27 cellular contexts compared by ENCODE assay signal in the genomic region with DNA sequence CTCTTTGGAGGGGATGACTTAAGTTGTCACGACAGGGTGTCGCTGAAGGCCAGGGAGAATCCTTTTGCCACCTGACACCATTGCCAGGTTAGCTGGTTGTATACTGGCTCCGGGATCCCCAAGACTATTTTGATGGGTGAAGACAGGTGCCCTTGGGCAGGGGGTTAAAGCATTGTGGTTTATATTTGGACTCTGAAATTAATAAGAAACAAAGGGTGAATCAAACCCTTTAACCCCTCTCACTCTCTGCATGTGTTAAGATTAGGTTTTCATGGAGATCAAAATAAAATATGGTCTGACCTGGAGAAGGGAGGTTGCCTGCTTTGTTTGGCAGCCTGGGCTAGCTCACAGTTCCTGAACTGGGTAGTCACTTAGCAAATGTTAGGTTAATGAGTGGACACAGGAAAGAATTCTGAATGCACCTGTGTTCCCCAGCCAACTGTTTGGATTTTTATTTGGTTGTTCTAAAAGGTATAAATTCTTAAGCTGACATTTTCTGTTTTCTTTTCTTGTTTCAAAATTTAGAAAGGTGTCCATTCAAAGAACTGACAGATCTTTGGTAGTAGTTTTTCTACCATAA.
"Had no signal": no experiment of that assay in that cellular context is flagged by ENCODE, and none has a peak within 500 bp of the region (broad histone marks: within the 10 kb centered on the region; RNA-seq: fewer than 3 reads in every experiment).

No MANE protein-coding gene starts in this region.

- H3K9me3 ChIP-seq: esophagus muscularis mucosa, gastroesophageal sphincter, heart left ventricle, left ventricle myocardium inferior, lower lobe of right lung, prostate gland, right atrium auricular region, spleen, thoracic aorta, transverse colon, upper lobe of right lung, uterus had no signal

- H3K36me3 ChIP-seq: esophagus muscularis mucosa, gastroesophageal sphincter, heart left ventricle, left ventricle myocardium inferior, lower lobe of right lung, neural progenitor cell, prostate gland, right atrium auricular region, spleen, thoracic aorta, transverse colon, upper lobe of right lung, uterus had no signal

- H3K27me3 ChIP-seq: esophagus muscularis mucosa, heart left ventricle, hepatocyte, neural progenitor cell, right atrium auricular region, transverse colon, upper lobe of right lung, uterus had no signal

- H3K36me3 Mint-ChIP-seq: naive B cell; natural killer cell treated with Interleukin-12 subunit alpha and Interleukin-12 subunit beta and Interleukin-15 and Interleukin-18, amount 100 ng/mL, for 72 hours; neural progenitor cell; stimulated activated memory B cell treated with anti-CD40 and anti-IgM and Interleukin-4, amounts not matched to agents 10 μg/mL and 1 μg/mL and 100 μg/mL, for 72 hours had no signal

- H3K4me3 Mint-ChIP-seq: naive B cell; natural killer cell treated with Interleukin-12 subunit alpha and Interleukin-12 subunit beta and Interleukin-15 and Interleukin-18, amount 100 ng/mL, for 72 hours; neural progenitor cell; stimulated activated memory B cell treated with anti-CD40 and anti-IgM and Interleukin-4, amounts not matched to agents 10 μg/mL and 1 μg/mL and 100 μg/mL, for 72 hours had no signal

- H3K27me3 Mint-ChIP-seq: natural killer cell treated with Interleukin-12 subunit alpha and Interleukin-12 subunit beta and Interleukin-15 and Interleukin-18, amount 100 ng/mL, for 72 hours had no signal

- H3K4me1 Mint-ChIP-seq: naive B cell; stimulated activated memory B cell treated with anti-CD40 and anti-IgM and Interleukin-4, amounts not matched to agents 10 μg/mL and 1 μg/mL and 100 μg/mL, for 72 hours had no signal

- DNase-seq: dermis blood vessel endothelial cell; effector memory CD4-positive, alpha-beta T cell; foreskin keratinocyte; heart left ventricle; kidney; left cardiac atrium; left ventricle myocardium inferior; lower lobe of right lung; naive B cell; spleen; stimulated activated CD4-positive, alpha-beta T cell treated with anti-CD3 and anti-CD28 coated beads, Interleukin-4, amount 100 ng/mL, for 4 hours; stimulated activated naive CD8-positive, alpha-beta T cell treated with anti-CD3 and anti-CD28 coated beads, Interleukin-15, Interleukin-2, amounts not matched to agents 100 U/mL and 50 U/mL, for 24 hours; transverse colon; upper lobe of right lung; uterus had no signal

- H3K4me1 ChIP-seq: esophagus muscularis mucosa, foreskin keratinocyte, gastroesophageal sphincter, lower lobe of right lung, parathyroid adenoma, prostate gland, right atrium auricular region, spleen, transverse colon, upper lobe of right lung, uterus had no signal

- ATAC-seq: foreskin keratinocyte; gastroesophageal sphincter; left cardiac atrium; lower lobe of right lung; natural killer cell treated with Interleukin-12 subunit alpha and Interleukin-12 subunit beta and Interleukin-15 and Interleukin-18, amount 100 ng/mL, for 72 hours; sciatic nerve; stimulated activated memory B cell treated with anti-CD40 and anti-IgM and Interleukin-4, amounts not matched to agents 10 μg/mL and 1 μg/mL and 100 μg/mL, for 72 hours; stimulated activated naive CD8-positive, alpha-beta T cell treated with anti-CD3 and anti-CD28 coated beads, Interleukin-15, Interleukin-2, amounts not matched to agents 100 U/mL and 50 U/mL, for 24 hours; upper lobe of right lung had no signal

- H3K9me3 Mint-ChIP-seq: natural killer cell treated with Interleukin-12 subunit alpha and Interleukin-12 subunit beta and Interleukin-15 and Interleukin-18, amount 100 ng/mL, for 72 hours; neural progenitor cell; stimulated activated memory B cell treated with anti-CD40 and anti-IgM and Interleukin-4, amounts not matched to agents 10 μg/mL and 1 μg/mL and 100 μg/mL, for 72 hours had no signal

- H3K4me3 ChIP-seq: coronary artery, esophagus muscularis mucosa, gastroesophageal sphincter, heart left ventricle, hepatocyte, left ventricle myocardium inferior, lower lobe of right lung, neural progenitor cell, prostate gland, right atrium auricular region, spleen, thoracic aorta, transverse colon, upper lobe of right lung, uterus had no signal

- H3K27ac ChIP-seq: coronary artery, esophagus muscularis mucosa, foreskin keratinocyte, gastroesophageal sphincter, heart left ventricle, hepatocyte, left ventricle myocardium inferior, lower lobe of right lung, neural progenitor cell, parathyroid adenoma, prostate gland, right atrium auricular region, spleen, thoracic aorta, transverse colon, upper lobe of right lung, uterus had no signal

- H3K27ac Mint-ChIP-seq: naive B cell; natural killer cell treated with Interleukin-12 subunit alpha and Interleukin-12 subunit beta and Interleukin-15 and Interleukin-18, amount 100 ng/mL, for 72 hours; neural progenitor cell; stimulated activated memory B cell treated with anti-CD40 and anti-IgM and Interleukin-4, amounts not matched to agents 10 μg/mL and 1 μg/mL and 100 μg/mL, for 72 hours had no signal
